8 cellular contexts compared by ENCODE assay signal in the genomic region with DNA sequence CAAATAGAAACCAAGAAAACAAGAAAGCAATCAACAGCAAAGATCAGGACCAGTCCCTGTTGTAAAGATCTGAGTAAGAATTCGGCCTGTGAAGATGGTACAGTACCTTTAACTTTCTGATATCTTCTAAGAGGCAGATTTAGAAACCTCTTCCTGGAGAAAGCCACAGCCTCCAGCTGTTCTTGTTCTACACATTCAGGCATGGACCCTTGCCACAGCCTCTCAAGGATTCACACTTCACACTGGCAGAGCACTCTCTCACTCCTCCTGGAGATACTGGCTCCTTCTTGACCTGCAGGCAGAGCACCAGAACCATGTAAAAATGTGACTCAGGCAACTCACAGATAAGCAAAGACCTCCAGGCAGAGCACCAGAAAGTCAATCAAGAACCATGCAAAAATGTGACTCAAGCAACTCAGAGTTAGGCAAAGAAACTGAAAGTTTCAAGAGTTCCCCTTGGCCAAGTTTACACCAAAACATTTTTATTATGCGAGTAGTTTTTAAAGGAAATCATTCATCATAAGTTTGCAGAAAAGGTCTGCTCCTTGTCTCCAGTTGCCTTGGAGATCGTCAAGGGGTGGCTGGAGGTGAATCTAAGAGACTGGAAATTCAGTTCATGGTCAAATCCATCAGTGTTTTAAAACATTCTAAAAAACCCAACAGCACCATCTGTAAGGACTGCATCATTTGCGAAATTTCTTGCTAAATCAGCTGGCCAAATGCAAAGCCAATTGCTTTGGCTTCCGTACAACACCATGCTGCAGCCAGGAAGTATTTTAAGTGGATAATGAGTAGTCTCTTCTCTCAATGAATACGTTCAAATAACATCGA.
DNase-seq lines count a peak whose midpoint lies in the region; ATAC-seq and TF ChIP-seq lines count a peak whose summit lies in the region.

No MANE protein-coding gene starts in this region.

- ATAC-seq in GM18907 (IDR thresholded peaks at IDR 0.05; ENCODE audit: unreplicated experiment): peak; percentile 73
- ATAC-seq in HG03095 (IDR thresholded peaks at IDR 0.05; ENCODE audit: unreplicated experiment): peak; percentile 77
- peak; percentile 60 for ATAC-seq in mucosa of descending colon

- H3K27me3 Mint-ChIP-seq in MCF 10A (ENCODE audit: insufficient read depth, unreplicated experiment): no peaks in the 10 kb centered on the region
- no peaks in the 10 kb centered on the region for H3K27me3 Mint-ChIP-seq in endothelial cell (ENCODE audit: unreplicated experiment)

- H3K9me3 ChIP-seq in BLaER1 (peaks cover 18% of the 10 kb centered on the region), mucosa of descending colon (no peaks in the 10 kb centered on the region), transverse colon (no peaks in the 10 kb centered on the region)

- POLR2A ChIA-PET in MCF 10A (lab: Yijun Ruan, JAX): interaction anchor here (0.7 to 1.7 kb wide), 2 partner anchors 86 to 166 kb away, joined by 4 to 5 read pairs; no protein-coding TSS in a partner anchor

- no peak for TF ChIP-seq EP300 in transverse colon (IDR thresholded peaks at IDR 0.05; ENCODE audit: low read depth)

- H3K9me3 Mint-ChIP-seq in MCF 10A (ENCODE audit: unreplicated experiment) (no peaks in the 10 kb centered on the region), endothelial cell (ENCODE audit: unreplicated experiment) (no peaks in the 10 kb centered on the region)

- peak overlapping the region; percentile 60 for H3K27ac ChIP-seq in BLaER1
- peak overlapping the region; percentile 60 to 79 (median 66) for H3K27ac ChIP-seq in transverse colon

- peak overlapping the region; percentile 53 for H3K4me3 ChIP-seq in BLaER1
- no peak overlapping the region for H3K4me3 ChIP-seq in mucosa of descending colon
- H3K4me3 ChIP-seq in transverse colon: peak overlapping the region in 1 of 4 donors; percentile 9

- DNase-seq in OCI-M1 (lab: John Stamatoyannopoulos, UW) (peak; percentile 51), MCF 10A (ENCODE audit: unreplicated experiment) (peak; percentile 4), mucosa of descending colon (peak in 1 of 3 donors; percentile 40), transverse colon (peak; percentile 44), endothelial cell (ENCODE audit: low spot score) (no peak)

- TF ChIP-seq CTCF in MCF 10A (IDR thresholded peaks at IDR 0.05; ENCODE audit: unreplicated experiment): no peak
- TF ChIP-seq CTCF in mucosa of descending colon (IDR thresholded peaks at IDR 0.05): no peak
- TF ChIP-seq CTCF in transverse colon (IDR thresholded peaks at IDR 0.05): no peak
- TF ChIP-seq CTCF in endothelial cell (IDR thresholded peaks at IDR 0.05; ENCODE audit: unreplicated experiment): no peak

- no peak for TF ChIP-seq POLR2A in transverse colon (IDR thresholded peaks at IDR 0.05)

- H3K27me3 ChIP-seq in BLaER1 (no peaks in the 10 kb centered on the region), transverse colon (no peaks in the 10 kb centered on the region)

- H3K36me3 Mint-ChIP-seq in MCF 10A (ENCODE audit: insufficient read depth, unreplicated experiment) (no peaks in the 10 kb centered on the region), endothelial cell (ENCODE audit: low read depth, unreplicated experiment) (no peaks in the 10 kb centered on the region)

- H4K20me1 ChIP-seq in BLaER1: no peaks in the 10 kb centered on the region

- H3K36me3 ChIP-seq in BLaER1: no peaks in the 10 kb centered on the region
- H3K36me3 ChIP-seq in mucosa of descending colon (ENCODE audit: low read depth): no peaks in the 10 kb centered on the region
- H3K36me3 ChIP-seq in transverse colon: no peaks in the 10 kb centered on the region

- no TSS peak for BruUV-seq in MCF 10A (replicated peaks; lab: Mats Ljungman, UMichigan)

- peaks cover 79% of the 10 kb centered on the region for H3K4me1 ChIP-seq in BLaER1
- H3K4me1 ChIP-seq in mucosa of descending colon (ENCODE audit: low read depth): peaks cover 7% of the 10 kb centered on the region
- peaks cover 14 to 39% (median 21%) of the 10 kb centered on the region in 4 donors for H3K4me1 ChIP-seq in transverse colon

- H3K27ac Mint-ChIP-seq in MCF 10A (ENCODE audit: low read depth, unreplicated experiment): no peak overlapping the region
- H3K27ac Mint-ChIP-seq in endothelial cell (ENCODE audit: unreplicated experiment): no peak overlapping the region

- CTCF ChIA-PET in MCF 10A (lab: Yijun Ruan, JAX): no interaction called here

- peak overlapping the region; percentile 47; the same call in 1 of the 2 replicates for H3K9ac ChIP-seq in BLaER1

- 38 to 56% methylated on average over 7 of the region's 7 CpGs for WGBS in transverse colon (ENCODE audit: low coverage in 1 of 2), 2 donors

- H3K4me3 Mint-ChIP-seq in MCF 10A (ENCODE audit: unreplicated experiment) (no peak overlapping the region), endothelial cell (ENCODE audit: unreplicated experiment) (no peak overlapping the region)

- intact Hi-C loops in MCF 10A (cut with micrococcal nuclease): no loop called here
- intact Hi-C loops in mucosa of descending colon (cut with DNase I, micrococcal nuclease): no loop called here
- intact Hi-C loops in transverse colon (cut with DNase I; ENCODE audit: low total_unique reads): no loop called here

- in situ Hi-C loops in transverse colon (cut with MboI; ENCODE audit: low pct_ligation_motif_present in 1 of 4, low pct_unique_long_range_greater_than_20kb in 1 of 4, low sequenced_read_pairs in 3 of 4): loop anchor here in 1 of 4 donors (25.0 kb wide), 1 partner anchor 89 kb away; no protein-coding TSS in a partner anchor

- H3K4me1 Mint-ChIP-seq in MCF 10A (ENCODE audit: insufficient read depth, unreplicated experiment) (peaks cover 9% of the 10 kb centered on the region), endothelial cell (ENCODE audit: unreplicated experiment) (peaks cover 41% of the 10 kb centered on the region)

- peak overlapping the region; percentile 82 for H3K4me2 ChIP-seq in BLaER1
